Comparison of ENCODE assay signal across 8 cellular contexts in the genomic region with DNA sequence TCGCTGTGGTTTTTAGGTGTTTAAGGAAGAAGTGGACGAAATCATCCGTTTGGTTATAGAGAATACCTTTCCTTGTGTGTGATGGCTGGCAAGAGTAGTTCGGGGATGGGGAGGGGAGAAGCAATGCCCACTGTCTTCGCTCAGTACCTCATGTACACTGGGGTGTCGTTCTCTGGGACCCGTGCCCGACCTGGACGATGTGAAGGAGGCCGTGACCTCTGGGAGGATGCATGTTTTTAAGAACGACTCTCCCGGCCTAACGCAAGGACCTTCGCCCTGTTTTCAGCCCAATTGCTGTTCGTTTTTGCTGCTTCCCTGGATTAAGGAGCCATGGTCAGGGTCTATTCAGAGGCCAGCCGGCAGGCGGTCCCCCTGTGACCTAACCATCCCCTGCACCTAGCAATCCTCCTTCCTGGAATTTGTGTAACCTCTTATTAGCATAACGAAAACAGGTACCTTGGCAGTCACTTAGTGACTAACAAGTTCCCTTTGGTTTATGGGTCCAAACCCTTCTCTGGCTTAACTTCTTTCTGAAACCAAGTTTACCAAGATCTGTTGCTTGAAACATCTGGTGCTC. TPM values are rescaled to one million over a fixed set of nuclear protein-coding genes. Genes with fewer than 3 reads are reported as not detected.
A peak's percentile ranks its signal among the peaks of the same experiment; 100 is the strongest.
DNase-seq lines count a peak whose midpoint lies in the region; ATAC-seq and TF ChIP-seq lines count a peak whose summit lies in the region.

No MANE protein-coding gene starts in this region.

- H3K27ac ChIP-seq in iPS-20b (ENCODE audit: low read length): peak overlapping the region; percentile 92

- no peaks in the 10 kb centered on the region for H3K9me3 ChIP-seq in iPS-20b (ENCODE audit: insufficient read depth, low read depth, low read length)
- H3K9me3 ChIP-seq in BE2C: peaks cover 3% of the 10 kb centered on the region; the same call in 1 of the 2 replicates

- peak overlapping the region; percentile 97 for H3K9ac ChIP-seq in iPS-20b (ENCODE audit: low read depth, low read length)

- H3K27ac Mint-ChIP-seq in activated CD8-positive, alpha-beta memory T cell treated with anti-CD3 and anti-CD28 coated beads, Interleukin-2, amount 10 ng/mL, durations not matched to agents 7 days and 5 days: peak overlapping the region; percentile 92

- DNase-seq in activated CD4-positive, CD25-positive, alpha-beta regulatory T cell (lab: John Stamatoyannopoulos, UW): no peak
- peak; percentile 48 for DNase-seq in activated CD8-positive, alpha-beta memory T cell treated with anti-CD3 and anti-CD28 coated beads, Interleukin-2, amount 10 ng/mL, durations not matched to agents 7 days and 5 days
- DNase-seq in stimulated activated naive CD8-positive, alpha-beta T cell treated with anti-CD3 and anti-CD28 coated beads, Interleukin-15, Interleukin-2, amounts not matched to agents 100 U/mL and 50 U/mL, for 24 hours: peak; percentile 34
- DNase-seq in BE2C (no peak), SIG-M5 (lab: John Stamatoyannopoulos, UW) (no peak)

- H3K4me1 Mint-ChIP-seq in activated CD8-positive, alpha-beta memory T cell treated with anti-CD3 and anti-CD28 coated beads, Interleukin-2, amount 10 ng/mL, durations not matched to agents 7 days and 5 days: peaks cover 64% of the 10 kb centered on the region

- H3K27me3 ChIP-seq in iPS-20b (ENCODE audit: insufficient read depth, low read length) (peaks cover 18% of the 10 kb centered on the region), BE2C (peaks cover 75% of the 10 kb centered on the region)

- CTCF ChIA-PET in activated CD8-positive, alpha-beta memory T cell treated with anti-CD3 and anti-CD28 coated beads, Interleukin-2, amount 10 ng/mL, durations not matched to agents 7 days and 5 days (lab: Charles Lee): no interaction called here

- H3K36me3 Mint-ChIP-seq in activated CD8-positive, alpha-beta memory T cell treated with anti-CD3 and anti-CD28 coated beads, Interleukin-2, amount 10 ng/mL, durations not matched to agents 7 days and 5 days: peaks cover 8% of the 10 kb centered on the region

- no peak for TF ChIP-seq CTCF in BE2C (IDR thresholded peaks at IDR 0.05; ENCODE audit: low read depth, low read length)

- H3K4me1 ChIP-seq in iPS-20b (ENCODE audit: insufficient read depth, low read length) (peaks cover 32% of the 10 kb centered on the region), BE2C (no peaks in the 10 kb centered on the region)

- ATAC-seq in activated CD4-positive, CD25-positive, alpha-beta regulatory T cell treated with anti-CD3 and anti-CD28 coated beads, Interleukin-2, amount 50 U/mL, for 24 hours: peak; percentile 37 to 43
- ATAC-seq in activated CD8-positive, alpha-beta memory T cell treated with anti-CD3 and anti-CD28 coated beads, Interleukin-2, amount 10 ng/mL, durations not matched to agents 7 days and 5 days: peak; percentile 10
- peak; percentile 57 for ATAC-seq in stimulated activated naive CD8-positive, alpha-beta T cell treated with anti-CD3 and anti-CD28 coated beads, Interleukin-15, Interleukin-2, amounts not matched to agents 100 U/mL and 50 U/mL, for 24 hours
- no peak for ATAC-seq in HG02798 (IDR thresholded peaks at IDR 0.05; ENCODE audit: poor library complexity, unreplicated experiment)

- no peaks in the 10 kb centered on the region for H3K9me3 Mint-ChIP-seq in activated CD8-positive, alpha-beta memory T cell treated with anti-CD3 and anti-CD28 coated beads, Interleukin-2, amount 10 ng/mL, durations not matched to agents 7 days and 5 days (ENCODE audit: low read depth)

- peak overlapping the region; percentile 98 for H3K4me3 ChIP-seq in iPS-20b (ENCODE audit: low read length)
- H3K4me3 ChIP-seq in BE2C (ENCODE audit: low read depth, low read length): no peak overlapping the region

- peak overlapping the region; percentile 85 for H3K4me3 Mint-ChIP-seq in activated CD8-positive, alpha-beta memory T cell treated with anti-CD3 and anti-CD28 coated beads, Interleukin-2, amount 10 ng/mL, durations not matched to agents 7 days and 5 days

- no peaks in the 10 kb centered on the region; the same call in 1 of the 2 replicates for H3K36me3 ChIP-seq in iPS-20b (ENCODE audit: insufficient read depth, low read depth, low read length)
- no peaks in the 10 kb centered on the region for H3K36me3 ChIP-seq in BE2C

- no peaks in the 10 kb centered on the region for H3K27me3 Mint-ChIP-seq in activated CD8-positive, alpha-beta memory T cell treated with anti-CD3 and anti-CD28 coated beads, Interleukin-2, amount 10 ng/mL, durations not matched to agents 7 days and 5 days

RNA-seq across cellular contexts. Expression of a gene that starts 1.3 kb away (rescaled TPM):
- total RNA-seq in activated CD8-positive, alpha-beta memory T cell treated with anti-CD3 and anti-CD28 coated beads, Interleukin-2, amount 10 ng/mL, durations not matched to agents 7 days and 5 days: 10 to 100 TPM; 20.1 to 44.4 TPM
- polyA plus RNA-seq in BE2C (2012; ENCODE audit: insufficient read depth, insufficient read length, low read depth): 4.2 TPM

RNA-seq across cellular contexts. Expression of a gene that starts 47.2 kb away (rescaled TPM):
- total RNA-seq in activated CD8-positive, alpha-beta memory T cell treated with anti-CD3 and anti-CD28 coated beads, Interleukin-2, amount 10 ng/mL, durations not matched to agents 7 days and 5 days: 100 to 1,000 TPM; 768 to 857 TPM
- 559 TPM for polyA plus RNA-seq in BE2C (2012; ENCODE audit: insufficient read depth, insufficient read length, low read depth)

RNA-seq across cellular contexts. Expression of a gene that starts 48.2 kb away (rescaled TPM):
- 100 to 1,000 TPM; 235 to 279 TPM for total RNA-seq in activated CD8-positive, alpha-beta memory T cell treated with anti-CD3 and anti-CD28 coated beads, Interleukin-2, amount 10 ng/mL, durations not matched to agents 7 days and 5 days
- 138 TPM for polyA plus RNA-seq in BE2C (2012; ENCODE audit: insufficient read depth, insufficient read length, low read depth)

Comparison
In these comparisons a context has a peak if more than half of its experiments do, and no peak if none do; other contexts are left out.
1. DNase-seq: peak in activated CD8-positive, alpha-beta memory T cell treated with anti-CD3 and anti-CD28 coated beads, Interleukin-2, amount 10 ng/mL, durations not matched to agents 7 days and 5 days (single experiment) and stimulated activated naive CD8-positive, alpha-beta T cell treated with anti-CD3 and anti-CD28 coated beads, Interleukin-15, Interleukin-2, amounts not matched to agents 100 U/mL and 50 U/mL, for 24 hours (single experiment); none in activated CD4-positive, CD25-positive, alpha-beta regulatory T cell (0 of 4), BE2C (single experiment) and SIG-M5 (single experiment).